19 cellular contexts compared by ENCODE assay signal in the genomic region with DNA sequence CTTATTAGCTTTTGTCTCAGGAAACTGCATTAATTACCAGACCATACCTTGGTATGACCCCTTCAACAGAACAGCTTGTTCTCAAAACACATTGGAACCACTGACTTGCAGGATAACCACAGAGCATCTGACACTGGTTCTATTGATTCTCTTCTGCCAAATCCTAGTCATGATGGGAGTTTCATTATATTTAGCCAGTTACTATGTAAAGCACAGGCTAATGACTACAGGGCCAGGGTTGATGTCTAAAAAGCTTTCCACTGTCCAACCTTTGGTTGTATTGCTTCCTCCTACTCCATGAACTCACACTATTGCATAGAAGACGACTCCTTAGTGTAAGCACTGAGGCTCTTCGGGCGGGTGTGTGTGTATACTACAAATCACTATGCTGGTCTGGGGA. TPM values are rescaled to one million over a fixed set of nuclear protein-coding genes. Genes with fewer than 3 reads are reported as not detected.
A peak's percentile ranks its signal among the peaks of the same experiment; 100 is the strongest.
DNase-seq lines count a peak whose midpoint lies in the region; ATAC-seq and TF ChIP-seq lines count a peak whose summit lies in the region.
"Had no signal": no experiment of that assay in that cellular context is flagged by ENCODE, and none has a peak within 500 bp of the region (broad histone marks: within the 10 kb centered on the region; RNA-seq: fewer than 3 reads in every experiment).

No MANE protein-coding gene starts in this region.

- no peaks in the 10 kb centered on the region for H3K9me3 ChIP-seq in H9 (ENCODE audit: control insufficient read depth, low read depth, low read length)
- H3K9me3 ChIP-seq: colonic mucosa, right lobe of liver had no signal

- TF ChIP-seq CTCF in AG10803 (conservative IDR thresholded peaks at IDR 0.05; ENCODE audit: low read length) (no peak), H9 (conservative IDR thresholded peaks at IDR 0.05) (no peak), brain (conservative IDR thresholded peaks at IDR 0.05) (no peak), nephron progenitor cell (IDR thresholded peaks at IDR 0.05) (no peak), coronary artery (IDR thresholded peaks at IDR 0.05) (no peak)

- H3K4me1 Mint-ChIP-seq in H9 = peaks cover 47 to 56% of the 10 kb centered on the region in 2 experiments
- peaks cover 86% of the 10 kb centered on the region for H3K4me1 Mint-ChIP-seq in brain
- peaks cover 75% of the 10 kb centered on the region for H3K4me1 Mint-ChIP-seq in nephron progenitor cell

- no peak overlapping the region for H2AK5ac ChIP-seq in H9 (ENCODE audit: insufficient read length, low read length)

- H3K18ac ChIP-seq in H9 (ENCODE audit: insufficient read length, low read depth, low read length) = no peak overlapping the region

- H3K27me3 ChIP-seq in H9 (ENCODE audit: insufficient read depth, low read length) = no peaks in the 10 kb centered on the region
- H3K27me3 ChIP-seq: colonic mucosa, foreskin keratinocyte, right lobe of liver had no signal

- no peak overlapping the region for H2BK120ac ChIP-seq in H9 (ENCODE audit: low read depth, low read length, poor library complexity, severe bottlenecking)

- H3K56ac ChIP-seq in H9 (ENCODE audit: insufficient read length, low read depth, low read length) = no peak overlapping the region

- H2BK20ac ChIP-seq in H9 (ENCODE audit: low read depth, low read length, poor library complexity, severe bottlenecking) = no peak overlapping the region

- peaks cover 0 to 2% of the 10 kb centered on the region in 2 experiments; a peak in 2 of 5 replicates for H3K9me3 Mint-ChIP-seq in H9
- no peaks in the 10 kb centered on the region for H3K9me3 Mint-ChIP-seq in brain
- H3K9me3 Mint-ChIP-seq in nephron progenitor cell = no peaks in the 10 kb centered on the region

- H2BK15ac ChIP-seq in H9 (ENCODE audit: low read depth, low read length) = no peak overlapping the region

- DNase-seq in AG10803 (ENCODE audit: low read depth) = peak; percentile 15
- no peak for DNase-seq in H9
- no peak for DNase-seq in nephron progenitor cell
- DNase-seq in coronary artery (ENCODE audit: low spot score) = no peak
- DNase-seq in D341Med (ENCODE audit: low spot score) = no peak
- DNase-seq: activated CD4-positive, CD25-positive, alpha-beta regulatory T cell; AML-193; colonic mucosa; foreskin keratinocyte; NCI-H526; occipital lobe; right lobe of liver; Right ventricle myocardium superior; stimulated activated CD4-positive, alpha-beta T cell treated with anti-CD3 and anti-CD28 coated beads, Interleukin-1b, Interleukin-23, amount 100 ng/mL, for 48 hours; stimulated activated naive CD8-positive, alpha-beta T cell treated with anti-CD3 and anti-CD28 coated beads, Interleukin-15, Interleukin-2, amounts not matched to agents 100 U/mL and 50 U/mL, for 24 hours; T-helper 17 cell had no signal

- H3K23me2 ChIP-seq in H9 (ENCODE audit: insufficient read length, low read depth, low read length, poor library complexity, severe bottlenecking) = peaks cover 4% of the 10 kb centered on the region

- WGBS in H9 (ENCODE audit: extremely low coverage, insufficient read length, low lambda C conversion rate) = no CpG with 5 or more reads among the region's 3 CpGs

- no peak overlapping the region for H3K9ac ChIP-seq in H9 (ENCODE audit: extremely low read depth, insufficient read length, low read length)

- H3K4me2 ChIP-seq in H9 (ENCODE audit: insufficient read depth, insufficient read length, low read length) = no peak overlapping the region

- H3K27ac Mint-ChIP-seq in H9 = peak overlapping the region; percentile 28 to 57 (median 50); a peak in 1 of 7 replicates
- peak overlapping the region in 4 of 5 experiments; percentile 22 to 66 (median 55) for H3K27ac Mint-ChIP-seq in brain
- no peak overlapping the region for H3K27ac Mint-ChIP-seq in nephron progenitor cell
- H3K27ac Mint-ChIP-seq: T-helper 17 cell had no signal

- H3K23ac ChIP-seq in H9 (ENCODE audit: insufficient read length, low read depth, low read length) = no peak overlapping the region

- no peak overlapping the region for H4K91ac ChIP-seq in H9 (ENCODE audit: insufficient read length, low read depth, low read length)

- no peaks in the 10 kb centered on the region for H4K20me1 ChIP-seq in H9 (ENCODE audit: control insufficient read depth, insufficient read depth, insufficient read length)

- no peak overlapping the region for H2AFZ ChIP-seq in H9 (ENCODE audit: low read length)

- peaks cover 3% of the 10 kb centered on the region for H3K79me1 ChIP-seq in H9 (ENCODE audit: insufficient read depth, low read depth, low read length, poor library complexity, severe bottlenecking)

- no peak overlapping the region for H3K4ac ChIP-seq in H9 (ENCODE audit: low read depth, low read length)

- no peak overlapping the region for H3K14ac ChIP-seq in H9 (ENCODE audit: insufficient read depth, low read length)

- H3K4me3 Mint-ChIP-seq in H9 = no peak overlapping the region
- H3K4me3 Mint-ChIP-seq in brain = peak overlapping the region; percentile 73 to 98 (median 83)
- peak overlapping the region; percentile 54 for H3K4me3 Mint-ChIP-seq in nephron progenitor cell
- H3K4me3 Mint-ChIP-seq: T-helper 17 cell had no signal

- ATAC-seq in HG02938 (IDR thresholded peaks at IDR 0.05; ENCODE audit: unreplicated experiment) (no peak), HG03342 (IDR thresholded peaks at IDR 0.05; ENCODE audit: unreplicated experiment) (no peak)
- ATAC-seq: foreskin keratinocyte; right lobe of liver; stimulated activated naive CD8-positive, alpha-beta T cell treated with anti-CD3 and anti-CD28 coated beads, Interleukin-15, Interleukin-2, amounts not matched to agents 100 U/mL and 50 U/mL, for 24 hours; T-helper 17 cell had no signal

- H3K36me3 Mint-ChIP-seq in H9 (ENCODE audit: insufficient read depth in 1 of 3, low read depth in 3 of 3) = peaks cover 41 to 64% (median 58%) of the 10 kb centered on the region in 3 experiments
- H3K36me3 Mint-ChIP-seq in brain = peaks cover 71% of the 10 kb centered on the region
- H3K36me3 Mint-ChIP-seq in nephron progenitor cell (ENCODE audit: low read depth) = peaks cover 58% of the 10 kb centered on the region

- H3K27me3 Mint-ChIP-seq in H9 (ENCODE audit: low read depth) (peaks cover 4% of the 10 kb centered on the region; the same call in 1 of the 2 replicates), brain (peaks cover 7% of the 10 kb centered on the region), nephron progenitor cell (ENCODE audit: low read depth, poor library complexity) (no peaks in the 10 kb centered on the region)
- H3K27me3 Mint-ChIP-seq: T-helper 17 cell had no signal

- H3K27ac ChIP-seq in H9 (ENCODE audit: insufficient read length, low read depth, low read length) (no peak overlapping the region), coronary artery (no peak overlapping the region)
- H3K27ac ChIP-seq: colonic mucosa, foreskin keratinocyte, right lobe of liver had no signal

- no peak overlapping the region for H3T11ph ChIP-seq in H9 (ENCODE audit: low read length)

- no peak overlapping the region for H4K5ac ChIP-seq in H9 (ENCODE audit: insufficient read length, low read depth, low read length)

- no peak overlapping the region for H2BK5ac ChIP-seq in H9 (ENCODE audit: insufficient read length, low read length)

- H3K4me1 ChIP-seq in H9 (ENCODE audit: insufficient read depth, low read length) = no peaks in the 10 kb centered on the region
- H3K4me1 ChIP-seq: foreskin keratinocyte had no signal

- H3K79me2 ChIP-seq in H9 (ENCODE audit: insufficient read depth, low read length) = peaks cover 19% of the 10 kb centered on the region; the same call in 1 of the 2 replicates

- H3K4me3 ChIP-seq in AG10803 (ENCODE audit: low read length) (no peak overlapping the region), coronary artery (no peak overlapping the region)
- H3K4me3 ChIP-seq: colonic mucosa, right lobe of liver had no signal

- no peak overlapping the region for H2BK12ac ChIP-seq in H9 (ENCODE audit: insufficient read length, low read depth, low read length)

- H4K8ac ChIP-seq in H9 (replicated peaks; ENCODE audit: insufficient read length, low read depth, low read length) = no peak overlapping the region

RNA-seq across cellular contexts. Expression of a gene that starts 3.8 kb away (rescaled TPM):
- 499 and 500 TPM in 2 replicates for total RNA-seq in H9 (2021)
- 3,158 TPM for polyA plus RNA-seq in brain (ENCODE audit: insufficient read depth, low read depth, low replicate concordance)

RNA-seq across cellular contexts. Expression of a gene that starts 27.0 kb away (rescaled TPM):
- 6.0 and 6.3 TPM in 2 replicates for total RNA-seq in H9 (2021)
- 7.7 TPM for polyA plus RNA-seq in brain (ENCODE audit: insufficient read depth, low read depth, low replicate concordance)

RNA-seq across cellular contexts. Expression of a gene that starts 43.2 kb away (rescaled TPM):
- total RNA-seq in H9 (2021) = 22.0 and 22.2 TPM in 2 replicates
- 2.8 TPM for polyA plus RNA-seq in brain (ENCODE audit: insufficient read depth, low read depth, low replicate concordance)

Comparison
In these comparisons a context has a peak if more than half of its experiments do, and no peak if none do; other contexts are left out.
1. H3K4me3 Mint-ChIP-seq: peak in brain (5 of 5) and nephron progenitor cell (single experiment); none in H9 (0 of 2).